Comparison of ENCODE assay signal across 27 cellular contexts in the genomic region with DNA sequence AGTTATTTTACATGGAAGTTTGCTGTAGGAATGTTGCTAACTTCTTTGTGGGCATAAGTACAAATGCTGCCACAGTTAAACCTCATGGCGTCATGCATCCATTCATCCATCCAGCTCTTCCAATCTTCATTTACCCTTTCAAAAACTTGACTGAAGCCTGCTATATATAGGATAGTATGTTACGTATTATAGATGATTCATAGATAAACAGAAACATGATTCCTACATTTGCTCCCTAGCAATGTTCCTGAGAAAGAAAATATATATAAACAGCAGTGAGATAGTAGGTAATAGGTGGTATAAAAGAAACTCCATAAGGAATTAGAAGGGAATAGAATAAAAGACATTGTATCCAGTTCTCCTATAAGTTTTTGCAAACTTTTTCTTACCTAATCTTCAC.
"Had no signal": no experiment of that assay in that cellular context is flagged by ENCODE, and none has a peak within 500 bp of the region (broad histone marks: within the 10 kb centered on the region; RNA-seq: fewer than 3 reads in every experiment).

No MANE protein-coding gene starts in this region.

- H3K27me3 ChIP-seq: ascending aorta, MG63 had no signal

- DNase-seq: activated CD4-positive, alpha-beta T cell treated with anti-CD3 and anti-CD28 coated beads, Interleukin-2, amount 10 ng/mL, durations not matched to agents 24 days and 14 days; activated CD4-positive, alpha-beta T cell treated with anti-CD3 and anti-CD28 coated beads, Interleukin-2, amount 50 U/mL, for 4 hours; activated CD8-positive, alpha-beta T cell treated with anti-CD3 and anti-CD28 coated beads for 36 hours; activated effector memory CD4-positive, alpha-beta T cell treated with anti-CD3 and anti-CD28 coated beads, Interleukin-2, amount 50 U/mL, for 16 hours; activated naive CD4-positive, alpha-beta T cell; activated naive CD8-positive, alpha-beta T cell treated with anti-CD3 and anti-CD28 coated beads, Interleukin-2, amount 10 ng/mL, durations not matched to agents 7 days and 5 days; activated T-cell treated with anti-CD3 and anti-CD28 coated beads, Interleukin-2, amount 50 U/mL, for 1 hour; activated T-cell treated with anti-CD3 and anti-CD28 coated beads, Interleukin-2, amount 50 U/mL, for 72 hours; amygdala; Kasumi-1; KG1; MG63; NCI-H1048; NCI-H1105 treated with DMSO at 0.1 percent for 48 hours; NCI-H1436; NCI-H1694; NCI-H1930; NCI-H345; NCI-H526; NCI-H748 treated with DMSO at 0.1 percent for 48 hours; NK-92 treated with Interleukin-12 subunit alpha and Interleukin-12 subunit beta, amount 100 ng/mL, for 24 hours; PC-9; SIG-M5; T1000 had no signal

- H3K27ac ChIP-seq: ascending aorta, PC-9, RWPE1 had no signal

- H3K9me3 ChIP-seq: ascending aorta, MG63 had no signal

- H3K4me3 ChIP-seq: ascending aorta, MG63, PC-9 had no signal

- FAIRE-seq: RCC 7860 had no signal

- H3K4me1 ChIP-seq: ascending aorta had no signal

- H3K36me3 ChIP-seq: ascending aorta, MG63 had no signal
